Comparison of ENCODE assay signal across 13 cellular contexts in genomic region chr1:58754056-58754613, GRCh38. TPM values are rescaled to one million over a fixed set of nuclear protein-coding genes. Genes with fewer than 3 reads are reported as not detected.
DNase-seq lines count a peak whose midpoint lies in the region; ATAC-seq and TF ChIP-seq lines count a peak whose summit lies in the region.
"Had no signal": no experiment of that assay in that cellular context is flagged by ENCODE, and none has a peak within 500 bp of the region (broad histone marks: within the 10 kb centered on the region; RNA-seq: fewer than 3 reads in every experiment).

No MANE protein-coding gene starts in this region.

- 89% methylated on average over 3 of the region's 3 CpGs for WGBS in esophagus muscularis mucosa

- TF ChIP-seq CTCF in esophagus muscularis mucosa (IDR thresholded peaks at IDR 0.05) (no peak), tibial artery (IDR thresholded peaks at IDR 0.05) (no peak)

- H3K27ac Mint-ChIP-seq in activated T-cell treated with anti-CD3 and anti-CD28 coated beads, Interleukin-2, amount 50 U/mL, for 24 hours, result peak overlapping the region; percentile 94
- H3K27ac Mint-ChIP-seq in activated T-cell treated with anti-CD3 and anti-CD28 coated beads, Interleukin-2, amount 50 U/mL, for 72 hours, result no peak overlapping the region
- peak overlapping the region; percentile 59 to 83 for H3K27ac Mint-ChIP-seq in T-cell
- H3K27ac Mint-ChIP-seq: activated B cell treated with CpG ODN at 0.5 μM for 24 hours had no signal

- ATAC-seq in activated T-cell treated with anti-CD3 and anti-CD28 coated beads, Interleukin-2, amount 50 U/mL, for 72 hours (replicated peaks in 1 of 2), result no peak
- no peak for ATAC-seq in T-cell (replicated peaks in 1 of 4)
- no peak for ATAC-seq in HG03342 (IDR thresholded peaks at IDR 0.05; ENCODE audit: unreplicated experiment)
- no peak for ATAC-seq in GM21825 (IDR thresholded peaks at IDR 0.05; ENCODE audit: unreplicated experiment)
- ATAC-seq: gastrocnemius medialis had no signal

- H3K9me3 Mint-ChIP-seq in activated T-cell treated with anti-CD3 and anti-CD28 coated beads, Interleukin-2, amount 50 U/mL, for 24 hours, result peaks cover 9% of the 10 kb centered on the region
- peaks cover 0 to 2% of the 10 kb centered on the region in 2 donors for H3K9me3 Mint-ChIP-seq in activated T-cell treated with anti-CD3 and anti-CD28 coated beads, Interleukin-2, amount 50 U/mL, for 72 hours
- no peaks in the 10 kb centered on the region for H3K9me3 Mint-ChIP-seq in T-cell
- H3K9me3 Mint-ChIP-seq: activated B cell treated with CpG ODN at 0.5 μM for 24 hours, neural crest cell had no signal

- H3K4me1 Mint-ChIP-seq in activated T-cell treated with anti-CD3 and anti-CD28 coated beads, Interleukin-2, amount 50 U/mL, for 24 hours (ENCODE audit: low read depth), result peaks cover 45% of the 10 kb centered on the region
- peaks cover 42% of the 10 kb centered on the region for H3K4me1 Mint-ChIP-seq in activated T-cell treated with anti-CD3 and anti-CD28 coated beads, Interleukin-2, amount 50 U/mL, for 72 hours (ENCODE audit: low read depth)
- peaks cover 39 to 54% (median 50%) of the 10 kb centered on the region in 3 donors for H3K4me1 Mint-ChIP-seq in T-cell

- TF ChIP-seq POLR2A in esophagus muscularis mucosa (IDR thresholded peaks at IDR 0.05; ENCODE audit: low read depth), result no peak

- no peaks in the 10 kb centered on the region for H3K9me3 ChIP-seq in esophagus muscularis mucosa
- H3K9me3 ChIP-seq in tibial artery, result no peaks in the 10 kb centered on the region
- H3K9me3 ChIP-seq: gastrocnemius medialis, spleen had no signal

- no peak for TF ChIP-seq EP300 in esophagus muscularis mucosa (IDR thresholded peaks at IDR 0.05)

- H3K36me3 ChIP-seq in esophagus muscularis mucosa (no peaks in the 10 kb centered on the region), tibial artery (no peaks in the 10 kb centered on the region)
- H3K36me3 ChIP-seq: gastrocnemius medialis, spleen had no signal

- intact Hi-C loops in esophagus muscularis mucosa (cut with DNase I), result no loop called here
- intact Hi-C loops in tibial artery (cut with DNase I; ENCODE audit: low total_unique reads), result no loop called here

- H3K4me3 ChIP-seq in esophagus muscularis mucosa (no peak overlapping the region), tibial artery (no peak overlapping the region)
- H3K4me3 ChIP-seq: coronary artery, gastrocnemius medialis, spleen had no signal

- peaks cover 4% of the 10 kb centered on the region for H3K36me3 Mint-ChIP-seq in activated T-cell treated with anti-CD3 and anti-CD28 coated beads, Interleukin-2, amount 50 U/mL, for 24 hours (ENCODE audit: low read depth)
- no peaks in the 10 kb centered on the region for H3K36me3 Mint-ChIP-seq in activated T-cell treated with anti-CD3 and anti-CD28 coated beads, Interleukin-2, amount 50 U/mL, for 72 hours (ENCODE audit: insufficient read depth in 2 of 2)
- no peaks in the 10 kb centered on the region for H3K36me3 Mint-ChIP-seq in T-cell

- no peaks in the 10 kb centered on the region for H3K27me3 Mint-ChIP-seq in activated T-cell treated with anti-CD3 and anti-CD28 coated beads, Interleukin-2, amount 50 U/mL, for 24 hours
- no peaks in the 10 kb centered on the region for H3K27me3 Mint-ChIP-seq in activated T-cell treated with anti-CD3 and anti-CD28 coated beads, Interleukin-2, amount 50 U/mL, for 72 hours (ENCODE audit: low read depth)
- no peaks in the 10 kb centered on the region for H3K27me3 Mint-ChIP-seq in T-cell
- H3K27me3 Mint-ChIP-seq: activated B cell treated with CpG ODN at 0.5 μM for 24 hours had no signal

- DNase-seq in activated T-cell treated with anti-CD3 and anti-CD28 coated beads, Interleukin-2, amount 50 U/mL, for 24 hours, result no peak
- no peak for DNase-seq in activated T-cell treated with anti-CD3 and anti-CD28 coated beads, Interleukin-2, amount 50 U/mL, for 72 hours
- DNase-seq in T-cell (no peak), esophagus muscularis mucosa (ENCODE audit: extremely low spot score) (no peak), tibial artery (no peak), globus pallidus (ENCODE audit: low spot score) (no peak)
- DNase-seq: activated B cell treated with CpG ODN at 0.5 μM for 24 hours, gastrocnemius medialis, spleen had no signal

- H3K4me1 ChIP-seq in esophagus muscularis mucosa, result peaks cover 15 to 43% (median 40%) of the 10 kb centered on the region in 4 donors
- peaks cover 0 to 31% (median 22%) of the 10 kb centered on the region in 4 donors for H3K4me1 ChIP-seq in tibial artery

- H3K27ac ChIP-seq in esophagus muscularis mucosa (replicated peaks in 1 of 4) (peak overlapping the region in 3 of 4 donors; percentile 43 to 75 (median 64)), tibial artery (peak overlapping the region; percentile 71 to 72)

- H3K27me3 ChIP-seq in esophagus muscularis mucosa (no peaks in the 10 kb centered on the region), tibial artery (no peaks in the 10 kb centered on the region)
- H3K27me3 ChIP-seq: gastrocnemius medialis, spleen had no signal

- POLR2A ChIA-PET in T-cell (lab: Charles Lee), result interaction anchor here in 1 of 2 donors (0.6 to 2.0 kb wide), 2 partner anchors 26 to 30 kb away, joined by 3 to 8 read pairs; partner anchors contain the start of gene JUN

- CTCF ChIA-PET in T-cell (lab: Charles Lee), result interaction anchor here in 1 of 2 donors (0.8 kb wide), 1 partner anchor 945 kb away, joined by 3 read pairs; no protein-coding TSS in a partner anchor

- H3K4me3 Mint-ChIP-seq in activated T-cell treated with anti-CD3 and anti-CD28 coated beads, Interleukin-2, amount 50 U/mL, for 24 hours, result no peak overlapping the region
- no peak overlapping the region for H3K4me3 Mint-ChIP-seq in activated T-cell treated with anti-CD3 and anti-CD28 coated beads, Interleukin-2, amount 50 U/mL, for 72 hours
- H3K4me3 Mint-ChIP-seq in T-cell, result peak overlapping the region in 1 of 3 donors; percentile 67
- H3K4me3 Mint-ChIP-seq: activated B cell treated with CpG ODN at 0.5 μM for 24 hours, neural crest cell had no signal

RNA-seq across cellular contexts. Expression of gene JUN, which starts 29.7 kb away (rescaled TPM):
- 10 to 100 TPM; 36.5 to 40.5 TPM for total RNA-seq in activated T-cell treated with anti-CD3 and anti-CD28 coated beads, Interleukin-2, amount 50 U/mL, for 72 hours
- total RNA-seq in T-cell (1,000 to 10,000 TPM in 1 of 5 donors, 100 to 1,000 TPM in 1, 10 to 100 TPM in 3; 43.2 to 1,335 (median 56.6) TPM), esophagus muscularis mucosa (100 to 1,000 TPM in 3 of 4 donors, 10 to 100 TPM in 1; 77.7 to 126 (median 111) TPM)

RNA-seq across cellular contexts. Expression of gene MYSM1, which starts 54.3 kb away (rescaled TPM):
- total RNA-seq in activated T-cell treated with anti-CD3 and anti-CD28 coated beads, Interleukin-2, amount 50 U/mL, for 72 hours, result 10 to 100 TPM; 41.4 to 51.4 TPM
- total RNA-seq in T-cell (10 to 100 TPM; 50.1 to 65.5 (median 53.8) TPM), esophagus muscularis mucosa (10 to 100 TPM in 3 of 4 donors, 1 to 10 TPM in 1; 9.3 to 17.1 (median 14.0) TPM)
